In the genomic region with DNA sequence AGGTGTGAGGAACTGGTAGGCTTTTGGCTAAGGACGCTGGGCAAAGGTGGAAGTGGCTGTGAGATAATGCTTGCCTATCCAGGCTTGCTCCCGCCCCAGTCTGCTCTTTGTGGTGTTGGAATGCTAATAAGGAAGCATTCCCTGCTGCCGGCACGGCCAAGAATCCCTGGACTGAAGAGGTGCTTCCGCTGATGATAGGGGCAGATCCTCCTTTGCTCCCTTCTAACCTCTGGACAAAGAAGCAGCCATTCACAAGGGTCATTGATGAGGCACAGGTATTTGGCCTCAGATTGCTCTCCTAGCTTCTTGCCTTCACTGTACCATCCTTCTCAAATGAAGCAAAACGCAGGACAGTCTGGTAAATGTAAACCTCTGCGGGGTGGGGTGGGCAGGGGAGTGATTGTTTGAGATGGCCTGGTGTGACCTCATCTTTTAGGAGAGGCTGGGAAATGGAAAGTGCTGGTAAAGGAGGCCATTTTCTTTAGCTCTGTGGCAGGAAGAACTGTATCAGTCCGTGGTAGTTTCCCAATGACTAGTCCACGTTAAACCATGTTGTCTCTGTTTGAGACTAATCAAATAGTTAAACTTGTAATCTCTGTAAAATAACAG, we compare ENCODE assay signal across 8 cellular contexts. TPM values are rescaled to one million over a fixed set of nuclear protein-coding genes. Genes with fewer than 3 reads are reported as not detected.
A peak's percentile ranks its signal among the peaks of the same experiment; 100 is the strongest.
DNase-seq lines count a peak whose midpoint lies in the region; TF ChIP-seq lines count a peak whose summit lies in the region.

No MANE protein-coding gene starts in this region.

- DNase-seq in BJ (ENCODE audit: low read depth), result no peak
- DNase-seq in HT-29 (ENCODE audit: low spot score), result peak; percentile 79
- peak; percentile 56 to 59 for DNase-seq in activated CD4-positive, alpha-beta T cell treated with anti-CD3 and anti-CD28 coated beads, Interleukin-2, amount 50 U/mL, for 48 hours
- peak; percentile 74 for DNase-seq in glomerular visceral epithelial cell (ENCODE audit: extremely low spot score)
- no peak for DNase-seq in progenitor cell of endocrine pancreas (ENCODE audit: low spot score, unreplicated experiment)
- DNase-seq in GM19238 (ENCODE audit: insufficient read length, low spot score), result no peak
- DNase-seq in NCI-H187 treated with DMSO at 0.1 percent for 48 hours (lab: John Stamatoyannopoulos, UW), result no peak
- DNase-seq in hippocampal formation (lab: John Stamatoyannopoulos, UW), result no peak

- H3K9me3 Mint-ChIP-seq in progenitor cell of endocrine pancreas (ENCODE audit: low read depth), result no peaks in the 10 kb centered on the region

- POLR2A ChIA-PET in BJ (lab: Charles Lee), result no interaction called here

- H3K36me3 Mint-ChIP-seq in progenitor cell of endocrine pancreas (ENCODE audit: insufficient read depth), result peaks cover 13% of the 10 kb centered on the region

- no peak for TF ChIP-seq CTCF in BJ (IDR thresholded peaks at IDR 0.05; ENCODE audit: insufficient read depth, low read depth, low read length)
- TF ChIP-seq CTCF in progenitor cell of endocrine pancreas (IDR thresholded peaks at IDR 0.05; ENCODE audit: unreplicated experiment), result no peak

- H3K4me1 Mint-ChIP-seq in progenitor cell of endocrine pancreas (ENCODE audit: low read depth), result peaks cover 18% of the 10 kb centered on the region

- H3K4me3 Mint-ChIP-seq in progenitor cell of endocrine pancreas (ENCODE audit: low read depth), result peak overlapping the region; percentile 91

- CTCF ChIA-PET in BJ (lab: Yijun Ruan, JAX), result interaction anchor here (0.6 to 2.4 kb wide), 3 partner anchors 21 to 153 kb away, joined by 3 to 6 read pairs (median 4); no protein-coding TSS in a partner anchor

- no peaks in the 10 kb centered on the region for H3K27me3 Mint-ChIP-seq in progenitor cell of endocrine pancreas

- no peaks in the 10 kb centered on the region for H3K27me3 ChIP-seq in BJ (ENCODE audit: control insufficient read depth, insufficient read depth, low read length)

- H3K27ac Mint-ChIP-seq in progenitor cell of endocrine pancreas, result peak overlapping the region; percentile 93

- H3K36me3 ChIP-seq in BJ (ENCODE audit: control insufficient read depth, insufficient read depth, low read length), result peaks cover 11% of the 10 kb centered on the region

- peak overlapping the region; percentile 90 for H3K4me3 ChIP-seq in BJ (ENCODE audit: low read depth, low read length)

RNA-seq across cellular contexts. Expression of a gene that starts 1.7 kb away (rescaled TPM):
- polyA plus RNA-seq in BJ (2011; rRNA removed), result 528 and 710 TPM in 2 replicates
- 209 and 323 TPM in 2 replicates for polyA minus RNA-seq in BJ (2011; rRNA and poly(A)+ RNA removed)
- total RNA-seq in HT-29 (2014; rRNA removed; shearing (Covaris generic)), result 362 and 400 TPM in 2 replicates
- 130 and 137 TPM in 2 replicates for total RNA-seq in progenitor cell of endocrine pancreas

RNA-seq across cellular contexts. Expression of a gene that starts 18.1 kb away (rescaled TPM):
- 49.4 and 58.9 TPM in 2 replicates for polyA plus RNA-seq in BJ (2011; rRNA removed)
- polyA minus RNA-seq in BJ (2011; rRNA and poly(A)+ RNA removed), result 19.3 and 31.3 TPM in 2 replicates
- 35.6 and 44.3 TPM in 2 replicates for total RNA-seq in HT-29 (2014; rRNA removed; shearing (Covaris generic))
- total RNA-seq in progenitor cell of endocrine pancreas, result 38.0 and 41.5 TPM in 2 replicates

RNA-seq across cellular contexts. Expression of a gene that starts 18.3 kb away (rescaled TPM):
- 89.3 and 101 TPM in 2 replicates for polyA plus RNA-seq in BJ (2011; rRNA removed)
- polyA minus RNA-seq in BJ (2011; rRNA and poly(A)+ RNA removed), result 64.7 and 95.9 TPM in 2 replicates
- total RNA-seq in HT-29 (2014; rRNA removed; shearing (Covaris generic)), result 43.8 and 48.4 TPM in 2 replicates
- 59.6 and 64.9 TPM in 2 replicates for total RNA-seq in progenitor cell of endocrine pancreas

RNA-seq across cellular contexts. Expression of a gene that starts 26.5 kb away (rescaled TPM):
- 9.3 and 16.3 TPM in 2 replicates for polyA plus RNA-seq in BJ (2011; rRNA removed)
- polyA minus RNA-seq in BJ (2011; rRNA and poly(A)+ RNA removed), result 15.4 and 21.1 TPM in 2 replicates
- 67.7 and 76.2 TPM in 2 replicates for total RNA-seq in HT-29 (2014; rRNA removed; shearing (Covaris generic))
- 33.5 and 36.6 TPM in 2 replicates for total RNA-seq in progenitor cell of endocrine pancreas

Comparison
In these comparisons a context has a peak if more than half of its experiments do, and no peak if none do; other contexts are left out.
1. DNase-seq: peak in HT-29 (single experiment), activated CD4-positive, alpha-beta T cell treated with anti-CD3 and anti-CD28 coated beads, Interleukin-2, amount 50 U/mL, for 48 hours (2 of 2) and glomerular visceral epithelial cell (single experiment); none in BJ (single experiment), progenitor cell of endocrine pancreas (single experiment), GM19238 (single experiment), NCI-H187 treated with DMSO at 0.1 percent for 48 hours (single experiment) and hippocampal formation (0 of 2).